ENCODE assay signal across 8 cellular contexts in genomic region chr1:108877858-108878257, GRCh38. TPM values are rescaled to one million over a fixed set of nuclear protein-coding genes. Genes with fewer than 3 reads are reported as not detected.
A peak's percentile ranks its signal among the peaks of the same experiment; 100 is the strongest.
DNase-seq lines count a peak whose midpoint lies in the region; ATAC-seq and TF ChIP-seq lines count a peak whose summit lies in the region.

No MANE protein-coding gene starts in this region.

- ATAC-seq in GM18498 (IDR thresholded peaks at IDR 0.05; ENCODE audit: unreplicated experiment) (no peak), HG03095 (IDR thresholded peaks at IDR 0.05; ENCODE audit: unreplicated experiment) (no peak)

- TF ChIP-seq POLR2A in breast epithelium (IDR thresholded peaks at IDR 0.05) = no peak

- peaks cover 6% of the 10 kb centered on the region; the same call in 1 of the 2 replicates for H3F3A ChIP-seq in DOHH2 (ENCODE audit: control insufficient read depth, insufficient read depth)

- no peaks in the 10 kb centered on the region for H3K9me3 ChIP-seq in DOHH2 (ENCODE audit: control insufficient read depth, insufficient read depth, low read length)
- H3K9me3 ChIP-seq in KOPT-K1 (ENCODE audit: insufficient read depth, low read length, poor library complexity, severe bottlenecking) = no peaks in the 10 kb centered on the region
- H3K9me3 ChIP-seq in breast epithelium = no peaks in the 10 kb centered on the region
- H3K9me3 ChIP-seq in mesodermal cell (ENCODE audit: control insufficient read depth, low read length) = no peaks in the 10 kb centered on the region

- H3K4me2 ChIP-seq in DOHH2 (ENCODE audit: low read length) = peak overlapping the region; percentile 96

- 24 to 28% methylated on average over 5 of the region's 8 CpGs for WGBS in mesodermal cell (ENCODE audit: insufficient coverage in 2 of 2), 2 experiments

- H3K27me3 ChIP-seq in DOHH2 (ENCODE audit: control insufficient read depth, low read length) (no peaks in the 10 kb centered on the region), breast epithelium (no peaks in the 10 kb centered on the region)

- H3K4me1 ChIP-seq in DOHH2 (ENCODE audit: control insufficient read depth, low read length) (peaks cover 18% of the 10 kb centered on the region), breast epithelium (no peaks in the 10 kb centered on the region), mesodermal cell (ENCODE audit: control insufficient read depth, insufficient read depth, low read length, poor library complexity, severe bottlenecking) (no peaks in the 10 kb centered on the region)

- no peaks in the 10 kb centered on the region for H3K36me3 ChIP-seq in DOHH2 (ENCODE audit: control insufficient read depth, low read length)
- no peaks in the 10 kb centered on the region; the same call in 1 of the 2 replicates for H3K36me3 ChIP-seq in KOPT-K1 (ENCODE audit: insufficient read depth, low read length)
- no peaks in the 10 kb centered on the region for H3K36me3 ChIP-seq in breast epithelium
- H3K36me3 ChIP-seq in mesodermal cell (ENCODE audit: control insufficient read depth, insufficient read depth, low read length) = no peaks in the 10 kb centered on the region

- no peaks in the 10 kb centered on the region for H3K9me2 ChIP-seq in DOHH2 (replicated peaks; ENCODE audit: control insufficient read depth, low read length)

- H3K27ac ChIP-seq in DOHH2 (ENCODE audit: low read depth, low read length) (no peak overlapping the region), KOPT-K1 (ENCODE audit: low read depth, low read length, poor library complexity, severe bottlenecking) (peak overlapping the region; percentile 69), breast epithelium (no peak overlapping the region), mesodermal cell (ENCODE audit: low read depth, low read length, severe bottlenecking) (no peak overlapping the region)

- intact Hi-C loops in breast epithelium (cut with DNase I; ENCODE audit: low total_unique reads) = no loop called here

- peak overlapping the region; percentile 85 for H3K4me3 ChIP-seq in DOHH2 (ENCODE audit: low read length)
- H3K4me3 ChIP-seq in breast epithelium = peak overlapping the region; percentile 78 to 97 (median 91)
- H3K4me3 ChIP-seq in mesodermal cell (ENCODE audit: extremely low read depth, insufficient read depth, low read length, poor library complexity, severe bottlenecking) = peak overlapping the region; percentile 74

- peaks cover 56% of the 10 kb centered on the region for H3K79me2 ChIP-seq in DOHH2 (ENCODE audit: control insufficient read depth, low read length)

- DNase-seq in breast epithelium (ENCODE audit: low spot score in 2 of 2) (no peak), activated gamma-delta T cell (lab: John Stamatoyannopoulos, UW) (no peak)
- DNase-seq in stimulated activated CD4-positive, alpha-beta T cell treated with anti-CD3 and anti-CD28 coated beads, Interleukin-1b, Interleukin-23, amount 100 ng/mL, for 48 hours = no peak

- no peak for TF ChIP-seq CTCF in DOHH2 (IDR thresholded peaks at IDR 0.05; ENCODE audit: low read depth, low read length, poor library complexity, severe bottlenecking)
- no peak for TF ChIP-seq CTCF in breast epithelium (IDR thresholded peaks at IDR 0.05)

- no peaks in the 10 kb centered on the region for H4K20me1 ChIP-seq in DOHH2 (ENCODE audit: control insufficient read depth, insufficient read depth, low read depth, low read length)

RNA-seq across cellular contexts. Expression of gene GPSM2, which starts 1.1 kb away (rescaled TPM):
- total RNA-seq in breast epithelium = 10 to 100 TPM; 11.5 to 25.9 (median 18.1) TPM
- 16.6 TPM for polyA plus RNA-seq in mesodermal cell (2013, experiment 1 of 2)
- 17.3 TPM for polyA plus RNA-seq in mesodermal cell (2013, experiment 2 of 2)

RNA-seq across cellular contexts. Expression of gene AKNAD1, which starts 21.0 kb away (rescaled TPM):
- 1 to 10 TPM; 2.3 to 4.1 (median 2.9) TPM for total RNA-seq in breast epithelium
- polyA plus RNA-seq in mesodermal cell (2013, experiment 1 of 2) = not detected
- not detected for polyA plus RNA-seq in mesodermal cell (2013, experiment 2 of 2)
